Comparison of ENCODE assay signal across 8 cellular contexts in the genomic region with DNA sequence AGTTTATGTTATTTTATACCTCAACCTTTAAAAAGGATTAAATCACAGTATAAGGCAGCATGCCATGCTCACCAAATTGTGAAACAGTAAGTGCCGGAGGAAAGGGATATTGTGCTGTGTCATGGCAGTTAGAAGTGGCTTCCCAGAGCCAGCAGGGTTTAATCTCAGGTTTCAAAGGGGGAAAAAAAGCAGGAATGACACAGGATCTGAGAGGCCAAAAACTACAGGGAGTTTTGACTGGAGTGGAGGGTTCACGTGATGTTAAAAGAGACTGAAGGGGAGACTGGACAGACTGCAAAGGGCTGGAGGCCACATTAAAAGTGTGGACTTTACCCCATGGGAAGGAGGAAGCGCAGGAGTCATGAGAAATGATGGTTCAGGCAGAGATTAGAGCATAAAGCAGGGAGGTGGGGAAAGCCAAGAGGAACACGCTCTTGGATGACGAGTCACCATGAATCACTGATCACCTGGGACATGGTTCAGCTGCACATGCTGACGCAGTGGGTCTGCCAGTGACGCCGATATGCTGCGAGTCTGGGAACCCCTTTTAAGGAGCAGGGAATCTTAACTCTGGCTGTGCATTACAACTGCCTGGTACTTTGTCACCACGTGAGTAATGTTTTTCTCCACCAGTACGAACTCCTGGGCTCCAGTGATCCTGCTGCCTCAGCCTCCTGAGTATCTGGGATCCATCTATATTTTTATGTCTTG. TPM values are rescaled to one million over a fixed set of nuclear protein-coding genes. Genes with fewer than 3 reads are reported as not detected.
DNase-seq lines count a peak whose midpoint lies in the region; ATAC-seq and TF ChIP-seq lines count a peak whose summit lies in the region.

No MANE protein-coding gene starts in this region.

- TF ChIP-seq CTCF in GM20000 (IDR thresholded peaks at IDR 0.05; ENCODE audit: extremely low read depth, missing control alignments): no peak

- no peak overlapping the region for H3K4me3 Mint-ChIP-seq in stimulated activated effector memory CD8-positive, alpha-beta T cell treated with anti-CD3 and anti-CD28 coated beads, Interleukin-12 subunit alpha, Interleukin-12 subunit beta, amount 100 ng/mL, for 72 hours

- no peak for ATAC-seq in HG02623 (IDR thresholded peaks at IDR 0.05; ENCODE audit: unreplicated experiment)
- ATAC-seq in stimulated activated effector memory CD8-positive, alpha-beta T cell treated with anti-CD3 and anti-CD28 coated beads, Interleukin-12 subunit alpha, Interleukin-12 subunit beta, amount 100 ng/mL, for 72 hours: no peak

- H3K9me3 ChIP-seq in esophagus (ENCODE audit: control insufficient read depth in 2 of 2, insufficient read depth in 1 of 2, low read depth in 1 of 2, low read length in 1 of 2): no peaks in the 10 kb centered on the region

- H3K4me3 ChIP-seq in esophagus (ENCODE audit: low read depth in 1 of 2, low read length in 2 of 2): no peak overlapping the region

- H3K4me1 ChIP-seq in esophagus (ENCODE audit: control insufficient read depth in 2 of 2, insufficient read depth in 2 of 2, low read length in 1 of 2): peaks cover 7 to 21% of the 10 kb centered on the region in 2 donors

- 25 to 27% methylated on average over 11 of the region's 11 CpGs for WGBS in esophagus, 2 donors

- peak overlapping the region; percentile 76 to 80 for H3K27ac ChIP-seq in esophagus (ENCODE audit: low read depth in 2 of 2, low read length in 1 of 2)

- H3K36me3 Mint-ChIP-seq in stimulated activated effector memory CD8-positive, alpha-beta T cell treated with anti-CD3 and anti-CD28 coated beads, Interleukin-12 subunit alpha, Interleukin-12 subunit beta, amount 100 ng/mL, for 72 hours: peaks cover 25% of the 10 kb centered on the region

- peak; percentile 22 for DNase-seq in GF-D8 (lab: John Stamatoyannopoulos, UW)
- DNase-seq in OCI-M1 (lab: John Stamatoyannopoulos, UW): peak; percentile 24
- DNase-seq in myocyte (ENCODE audit: low read depth): peak; percentile 94
- no peak for DNase-seq in GM20000 (ENCODE audit: low spot score)
- DNase-seq in activated CD4-positive, alpha-beta T cell treated with anti-CD3 and anti-CD28 coated beads, Interleukin-2, amount 50 U/mL, for 48 hours: no peak
- DNase-seq in stimulated activated effector memory CD8-positive, alpha-beta T cell treated with anti-CD3 and anti-CD28 coated beads, Interleukin-12 subunit alpha, Interleukin-12 subunit beta, amount 100 ng/mL, for 72 hours (ENCODE audit: low spot score in 2 of 2): no peak

- no peaks in the 10 kb centered on the region for H3K27me3 ChIP-seq in esophagus (ENCODE audit: control insufficient read depth in 1 of 2, insufficient read depth in 2 of 2, low read length in 2 of 2)

- H3K36me3 ChIP-seq in esophagus (ENCODE audit: control insufficient read depth in 2 of 2, insufficient read depth in 2 of 2, low read length in 1 of 2): no peaks in the 10 kb centered on the region

- no peak overlapping the region for H3K27ac Mint-ChIP-seq in stimulated activated effector memory CD8-positive, alpha-beta T cell treated with anti-CD3 and anti-CD28 coated beads, Interleukin-12 subunit alpha, Interleukin-12 subunit beta, amount 100 ng/mL, for 72 hours

- H3K4me1 Mint-ChIP-seq in stimulated activated effector memory CD8-positive, alpha-beta T cell treated with anti-CD3 and anti-CD28 coated beads, Interleukin-12 subunit alpha, Interleukin-12 subunit beta, amount 100 ng/mL, for 72 hours: peaks cover 2% of the 10 kb centered on the region

- no peaks in the 10 kb centered on the region for H3K9me3 Mint-ChIP-seq in stimulated activated effector memory CD8-positive, alpha-beta T cell treated with anti-CD3 and anti-CD28 coated beads, Interleukin-12 subunit alpha, Interleukin-12 subunit beta, amount 100 ng/mL, for 72 hours

RNA-seq across cellular contexts. Expression of a gene that starts 6.1 kb away (rescaled TPM):
- polyA plus RNA-seq in esophagus: 10 to 100 TPM; 26.8 to 31.5 TPM
- total RNA-seq in myocyte: 46.1 and 52.9 TPM in 2 replicates
- polyA plus RNA-seq in myocyte (2012): 35.0 TPM

RNA-seq across cellular contexts. Expression of a gene that starts 50.8 kb away (rescaled TPM):
- polyA plus RNA-seq in esophagus: 10 to 100 TPM; 19.1 to 20.3 TPM
- 25.0 and 76.0 TPM in 2 replicates for total RNA-seq in myocyte
- polyA plus RNA-seq in myocyte (2012): 32.4 TPM

Comparison
In these comparisons a context has a peak if more than half of its experiments do, and no peak if none do; other contexts are left out.
1. DNase-seq: peak in GF-D8 (single experiment), OCI-M1 (single experiment) and myocyte (single experiment); none in GM20000 (single experiment), activated CD4-positive, alpha-beta T cell treated with anti-CD3 and anti-CD28 coated beads, Interleukin-2, amount 50 U/mL, for 48 hours (0 of 2) and stimulated activated effector memory CD8-positive, alpha-beta T cell treated with anti-CD3 and anti-CD28 coated beads, Interleukin-12 subunit alpha, Interleukin-12 subunit beta, amount 100 ng/mL, for 72 hours (0 of 2).